In the genomic region with DNA sequence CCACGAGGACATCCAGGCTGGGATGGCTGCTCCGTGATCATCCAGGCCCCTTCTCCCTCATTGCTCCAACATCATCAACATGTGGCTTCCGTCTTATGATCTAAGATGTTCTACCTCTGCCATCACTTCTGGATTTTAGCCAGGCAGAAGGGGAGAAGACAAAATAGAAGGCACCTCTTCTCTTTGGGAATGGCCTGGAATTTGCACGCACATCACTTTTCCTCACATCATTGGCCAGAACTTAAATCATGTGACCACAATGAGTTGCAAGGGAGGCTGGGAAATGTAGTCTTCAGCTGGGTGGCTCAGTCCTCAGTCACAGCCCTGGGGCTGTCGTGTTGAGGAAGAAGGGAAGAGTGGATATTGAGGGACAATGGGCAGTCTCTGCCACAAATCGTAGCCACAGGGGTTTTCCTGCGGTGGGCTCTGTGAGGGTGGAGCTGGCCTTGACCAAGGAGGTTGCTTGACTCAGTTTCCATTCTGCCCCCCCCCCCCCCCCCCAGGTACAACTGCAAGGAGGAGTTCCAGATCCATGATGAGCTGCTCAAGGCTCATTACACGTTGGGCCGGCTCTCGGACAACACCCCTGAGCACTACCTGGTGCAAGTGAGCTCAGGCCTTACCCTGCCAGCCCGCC, we compare ENCODE assay signal across 8 cellular contexts. TPM values are rescaled to one million over a fixed set of nuclear protein-coding genes. Genes with fewer than 3 reads are reported as not detected.
DNase-seq lines count a peak whose midpoint lies in the region; ATAC-seq, FAIRE-seq and TF ChIP-seq lines count a peak whose summit lies in the region.

No MANE protein-coding gene starts in this region.

- H3K9me3 ChIP-seq in A549 = no peaks in the 10 kb centered on the region
- H3K9me3 ChIP-seq in RWPE2 (ENCODE audit: severe bottlenecking) = no peaks in the 10 kb centered on the region

- H3K4me3 Mint-ChIP-seq in glutamatergic neuron (ENCODE audit: unreplicated experiment) = no peak overlapping the region

- CTCF ChIA-PET in A549 (lab: Yijun Ruan, JAX) = interaction anchor here (1.2 to 26.8 kb wide), 6 partner anchors 8 to 71 kb away, joined by 4 to 376 read pairs (median 10); no protein-coding TSS in a partner anchor

- H3K9me3 Mint-ChIP-seq in glutamatergic neuron (ENCODE audit: unreplicated experiment) = no peaks in the 10 kb centered on the region

- no peak overlapping the region for H3K4me3 ChIP-seq in A549
- H3K4me3 ChIP-seq in RWPE2 (ENCODE audit: severe bottlenecking) = no peak overlapping the region

- no peak for TF ChIP-seq EP300 in A549 (IDR thresholded peaks at IDR 0.05)

- TF ChIP-seq RAD21 in A549 (conservative IDR thresholded peaks at IDR 0.05 in 1 of 2, IDR thresholded peaks at IDR 0.05 in 1 of 2) = no peak

- H3K4me1 ChIP-seq in A549 (no peaks in the 10 kb centered on the region), RWPE2 (ENCODE audit: insufficient read depth, poor library complexity, severe bottlenecking) (no peaks in the 10 kb centered on the region)

- H3K27me3 ChIP-seq in RWPE2 (ENCODE audit: insufficient read depth, poor library complexity, severe bottlenecking) = no peaks in the 10 kb centered on the region

- no peaks in the 10 kb centered on the region for H3K36me3 Mint-ChIP-seq in glutamatergic neuron (ENCODE audit: unreplicated experiment)

- H3K36me3 ChIP-seq in RWPE2 (ENCODE audit: low read depth) = no peaks in the 10 kb centered on the region

- H3K27me3 Mint-ChIP-seq in glutamatergic neuron (ENCODE audit: unreplicated experiment) = peaks cover 10% of the 10 kb centered on the region

- POLR2A ChIA-PET in A549 (lab: Yijun Ruan, JAX) = no interaction called here

- peaks cover 8% of the 10 kb centered on the region for H3K4me1 Mint-ChIP-seq in glutamatergic neuron (ENCODE audit: low read depth, unreplicated experiment)

- peak; percentile 66 to 67 for DNase-seq in A549 (ENCODE audit: low read depth in 1 of 2, low spot score in 1 of 2)
- DNase-seq in GM12891 (ENCODE audit: insufficient read length, low spot score) = no peak
- no peak for DNase-seq in RWPE2 (ENCODE audit: low spot score)
- peak; percentile 54 for DNase-seq in glutamatergic neuron
- no peak for DNase-seq in activated CD4-positive, alpha-beta T cell treated with anti-CD3 and anti-CD28 coated beads for 1 hour

- no peak overlapping the region for H3K27ac Mint-ChIP-seq in glutamatergic neuron (ENCODE audit: unreplicated experiment)

- TF ChIP-seq POLR2A in A549 (IDR thresholded peaks at IDR 0.05; ENCODE audit: low read length) = no peak
- no peak for TF ChIP-seq POLR2A in GM12891 (IDR thresholded peaks at IDR 0.05; ENCODE audit: low read depth, low read length)

- no peak for TF ChIP-seq CTCF in A549 (IDR thresholded peaks at IDR 0.05)
- no peak for TF ChIP-seq CTCF in RWPE2 (IDR thresholded peaks at IDR 0.05; ENCODE audit: poor library complexity, severe bottlenecking)
- no peak for TF ChIP-seq CTCF in glutamatergic neuron (IDR thresholded peaks at IDR 0.05; ENCODE audit: partially characterized antibody, unreplicated experiment)

- no peak overlapping the region for H3K27ac ChIP-seq in A549
- no peak overlapping the region for H3K27ac ChIP-seq in RWPE2 (ENCODE audit: poor library complexity, severe bottlenecking)

- ATAC-seq in A549 (peak; percentile 75 to 95; a peak in 5 of 6 replicates), RWPE2 (ENCODE audit: low read depth) (peak; percentile 72), HG03108 (IDR thresholded peaks at IDR 0.05; ENCODE audit: unreplicated experiment) (no peak), GM21381 (IDR thresholded peaks at IDR 0.05; ENCODE audit: unreplicated experiment) (no peak), GM21529 (IDR thresholded peaks at IDR 0.05; ENCODE audit: unreplicated experiment) (no peak)

- FAIRE-seq in A549 (lab: Jason Lieb, UNC) = no peak
- FAIRE-seq in GM12891 (lab: Jason Lieb, UNC) = peak; percentile 68

- WGBS in A549 (ENCODE audit: missing lambda C conversion rate) = 67% methylated on average over 11 of the region's 11 CpGs

- no peak overlapping the region for H3K4me2 ChIP-seq in A549

TF ChIP-seq in A549, 52 proteins besides CTCF, POLR2A, EP300 and RAD21:
- TF ChIP-seq ESRRA (IDR thresholded peaks at IDR 0.05; ENCODE audit: borderline replicate concordance, low read length) = no peak
- TF ChIP-seq MAFK (IDR thresholded peaks at IDR 0.05; ENCODE audit: partially characterized antibody) = peak; percentile 97
- TF ChIP-seq, protein P1, sequence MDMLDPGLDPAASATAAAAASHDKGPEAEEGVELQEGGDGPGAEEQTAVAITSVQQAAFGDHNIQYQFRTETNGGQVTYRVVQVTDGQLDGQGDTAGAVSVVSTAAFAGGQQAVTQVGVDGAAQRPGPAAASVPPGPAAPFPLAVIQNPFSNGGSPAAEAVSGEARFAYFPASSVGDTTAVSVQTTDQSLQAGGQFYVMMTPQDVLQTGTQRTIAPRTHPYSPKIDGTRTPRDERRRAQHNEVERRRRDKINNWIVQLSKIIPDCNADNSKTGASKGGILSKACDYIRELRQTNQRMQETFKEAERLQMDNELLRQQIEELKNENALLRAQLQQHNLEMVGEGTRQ (IDR thresholded peaks at IDR 0.05) = peak; percentile 58

TF ChIP-seq in GM12891, 5 proteins besides CTCF, POLR2A, EP300 and RAD21:
- TF ChIP-seq SPI1 (IDR thresholded peaks at IDR 0.05; ENCODE audit: low read depth, low read length) (no peak), POU2F2 (IDR thresholded peaks at IDR 0.05; ENCODE audit: low read depth, low read length) (no peak), TAF1 (IDR thresholded peaks at IDR 0.05; ENCODE audit: low read depth, low read length) (no peak), PAX5 (IDR thresholded peaks at IDR 0.05; ENCODE audit: insufficient read depth, low read length, severe bottlenecking) (no peak), POLR2AphosphoS5 (IDR thresholded peaks at IDR 0.05; ENCODE audit: low read depth, low read length) (no peak)

RNA-seq across cellular contexts. Expression of gene PALD1, which starts 50.3 kb away (rescaled TPM):
- polyA plus RNA-seq in A549 (2011; rRNA removed) (3.3 and 3.6 TPM in 2 replicates), A549 (2017; fragmentation: RNase III; extraction: RNeasy Plus Mini Kit Qiagen cat#74134 plus additional on column Dnase treatment) (5.2 to 5.7 TPM (median 5.5 TPM) in 3 replicates)
- polyA plus RNA-seq in A549 (2012; cell fraction: cytosol; rRNA removed) = 7.3 and 10.0 TPM in 2 replicates
- polyA plus RNA-seq in A549 (2012; cell fraction: nucleus; rRNA removed) = 14.9 and 18.0 TPM in 2 replicates
- 3.1 and 4.5 TPM in 2 replicates for polyA minus RNA-seq in A549 (2011; rRNA and poly(A)+ RNA removed)
- polyA plus RNA-seq in GM12891 (2012; ENCODE audit: low read depth, missing spikeins) = 4.1 TPM
- total RNA-seq in glutamatergic neuron (ENCODE audit: unreplicated experiment) = 15.5 TPM

Comparison
In these comparisons a context has a peak if more than half of its experiments do, and no peak if none do; other contexts are left out.
1. ATAC-seq: peak in A549 (2 of 2) and RWPE2 (single experiment); none in HG03108 (single experiment), GM21381 (single experiment) and GM21529 (single experiment).
2. DNase-seq: peak in A549 (2 of 2) and glutamatergic neuron (single experiment); none in GM12891 (single experiment), RWPE2 (single experiment) and activated CD4-positive, alpha-beta T cell treated with anti-CD3 and anti-CD28 coated beads for 1 hour (single experiment).